14 cellular contexts compared by ENCODE assay signal in the genomic region with DNA sequence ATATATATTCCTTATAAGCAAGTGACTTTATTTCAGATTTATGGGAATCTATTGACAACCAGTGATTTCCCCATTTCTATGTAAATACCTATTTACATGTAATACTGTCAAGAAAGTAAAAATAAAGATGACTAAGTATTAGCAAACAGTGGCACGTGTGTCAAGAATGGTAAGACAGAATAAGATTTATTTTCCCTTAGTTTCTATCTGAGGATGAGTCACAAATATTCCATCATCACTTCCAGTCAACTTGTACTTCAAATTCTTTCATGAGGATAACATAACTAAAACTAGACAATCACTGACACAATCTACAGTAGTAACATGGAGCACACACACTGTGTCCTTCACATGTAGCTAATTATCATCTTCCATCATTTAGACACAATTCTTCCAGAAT.
"Had no signal": no experiment of that assay in that cellular context is flagged by ENCODE, and none has a peak within 500 bp of the region (broad histone marks: within the 10 kb centered on the region; RNA-seq: fewer than 3 reads in every experiment).

No MANE protein-coding gene starts in this region.

- H3K9me3 ChIP-seq: adrenal gland, body of pancreas, thyroid gland had no signal

- H3K27ac ChIP-seq: adrenal gland, body of pancreas, dorsolateral prefrontal cortex, esophagus squamous epithelium, right atrium auricular region, thyroid gland had no signal

- H3K4me3 ChIP-seq: adrenal gland, body of pancreas, dorsolateral prefrontal cortex, esophagus squamous epithelium, right atrium auricular region, smooth muscle cell, thyroid gland had no signal

- H3K4me1 ChIP-seq: adrenal gland, body of pancreas, esophagus squamous epithelium, right atrium auricular region, thyroid gland had no signal

- H3K4me2 ChIP-seq: smooth muscle cell had no signal

- H3K36me3 ChIP-seq: adrenal gland, esophagus squamous epithelium, right atrium auricular region, thyroid gland had no signal

- DNase-seq: activated CD4-positive, alpha-beta T cell treated with anti-CD3 and anti-CD28 coated beads, Interleukin-2, amount 10 ng/mL, durations not matched to agents 7 days and 5 days; activated naive CD4-positive, alpha-beta T cell treated with anti-CD3 and anti-CD28 coated beads, Interleukin-2, amount 50 U/mL, for 16 hours; adrenal gland; body of pancreas; cerebellar nuclear complex; dorsolateral prefrontal cortex; esophagus squamous epithelium; hypothalamus; naive thymus-derived CD4-positive, alpha-beta T cell; posterior cingulate gyrus; thyroid gland had no signal

- H3K27me3 ChIP-seq: adrenal gland, body of pancreas, dorsolateral prefrontal cortex, esophagus squamous epithelium, right atrium auricular region, thyroid gland had no signal

- ATAC-seq: body of pancreas; naive thymus-derived CD4-positive, alpha-beta T cell; SK-N-SH treated with all-trans-retinoic acid at 6 μM for 48 hours had no signal
